Comparison of ENCODE assay signal across 8 cellular contexts in genomic region chrX:132022115-132022862, GRCh38. TPM values are rescaled to one million over a fixed set of nuclear protein-coding genes. Genes with fewer than 3 reads are reported as not detected.
DNase-seq lines count a peak whose midpoint lies in the region; ATAC-seq and TF ChIP-seq lines count a peak whose summit lies in the region.

No MANE protein-coding gene starts in this region.

- TF ChIP-seq CTCF in OCI-LY7 (conservative IDR thresholded peaks at IDR 0.05; ENCODE audit: low read length) (peak; percentile 78), chondrocyte (IDR thresholded peaks at IDR 0.05) (peak; percentile 76)

- no peaks in the 10 kb centered on the region for H3K27me3 ChIP-seq in mucosa of stomach (ENCODE audit: control insufficient read depth, insufficient read depth, low read length)

- H3K4me1 Mint-ChIP-seq in chondrocyte (ENCODE audit: low read depth), result peaks cover 23% of the 10 kb centered on the region

- H3K79me2 ChIP-seq in OCI-LY7 (ENCODE audit: insufficient read depth, low read depth, low read length), result peaks cover 37% of the 10 kb centered on the region

- peaks cover 12% of the 10 kb centered on the region; the same call in 1 of the 2 replicates for H4K20me1 ChIP-seq in OCI-LY7 (ENCODE audit: insufficient read depth, low read length)

- H3K9me3 ChIP-seq in OCI-LY7 (ENCODE audit: low read length) (no peaks in the 10 kb centered on the region), mucosa of stomach (ENCODE audit: control insufficient read depth, low read length) (no peaks in the 10 kb centered on the region)

- no peaks in the 10 kb centered on the region for H3K27me3 Mint-ChIP-seq in chondrocyte (ENCODE audit: low read depth)

- no peaks in the 10 kb centered on the region for H3K9me3 Mint-ChIP-seq in chondrocyte (ENCODE audit: low read depth)

- DNase-seq in DMS114 treated with DMSO at 0.1 percent for 48 hours (lab: John Stamatoyannopoulos, UW; ENCODE audit: unreplicated experiment), result peak; percentile 39
- DNase-seq in OCI-LY7 (ENCODE audit: low spot score), result peak; percentile 31
- peak; percentile 74 for DNase-seq in chondrocyte (ENCODE audit: low spot score)
- DNase-seq in AG08395 (ENCODE audit: low spot score), result no peak

- BruUV-seq in OCI-LY7 (replicated peaks; lab: Mats Ljungman, UMichigan), result TSS peak; percentile 58

- peak overlapping the region; percentile 93 for H3K4me2 ChIP-seq in OCI-LY7 (ENCODE audit: low read length)

- no peaks in the 10 kb centered on the region for H3K36me3 Mint-ChIP-seq in chondrocyte (ENCODE audit: low read depth)

- CTCF ChIA-PET in OCI-LY7 (lab: Charles Lee; ENCODE audit: unreplicated experiment), result no interaction called here

- no peak overlapping the region for H3K27ac Mint-ChIP-seq in chondrocyte (ENCODE audit: unreplicated experiment)

- ATAC-seq in GM21737 (IDR thresholded peaks at IDR 0.05; ENCODE audit: unreplicated experiment) (peak; percentile 19), GM19324 (IDR thresholded peaks at IDR 0.05; ENCODE audit: low FRiP score, unreplicated experiment) (no peak), HG02763 (IDR thresholded peaks at IDR 0.05; ENCODE audit: unreplicated experiment) (no peak)

- H3K9me2 ChIP-seq in OCI-LY7 (ENCODE audit: insufficient read depth, low read length), result no peaks in the 10 kb centered on the region

- peak overlapping the region; percentile 83; the same call in 1 of the 2 replicates for H2AFZ ChIP-seq in OCI-LY7 (ENCODE audit: low read length)

- H3K36me3 ChIP-seq in OCI-LY7 (ENCODE audit: insufficient read depth, low read length) (peaks cover 2% of the 10 kb centered on the region; the same call in 1 of the 2 replicates), mucosa of stomach (ENCODE audit: control insufficient read depth, insufficient read depth, low read length) (no peaks in the 10 kb centered on the region)

- H3K27ac ChIP-seq in OCI-LY7 (ENCODE audit: low read depth, low read length, poor library complexity, severe bottlenecking), result peak overlapping the region; percentile 84

- intact Hi-C loops in OCI-LY7 (cut with micrococcal nuclease; ENCODE audit: unreplicated experiment), result loop anchor here (1.0 to 5.0 kb wide), 3 partner anchors 35 to 197 kb away; partner anchors contain the start of gene RAP2C

- H3K4me3 ChIP-seq in OCI-LY7 (ENCODE audit: low read depth, low read length, poor library complexity, severe bottlenecking) (peak overlapping the region; percentile 98), mucosa of stomach (ENCODE audit: low read length) (no peak overlapping the region)

- H3K9ac ChIP-seq in mucosa of stomach (ENCODE audit: low read length), result peak overlapping the region; percentile 81

- POLR2A ChIA-PET in OCI-LY7 (lab: Charles Lee), result no interaction called here

- peak overlapping the region; percentile 92 for H3K4me3 Mint-ChIP-seq in chondrocyte (ENCODE audit: unreplicated experiment)

- H3K4me1 ChIP-seq in OCI-LY7 (ENCODE audit: insufficient read depth, low read length, poor library complexity, severe bottlenecking), result peaks cover 30% of the 10 kb centered on the region
- no peaks in the 10 kb centered on the region for H3K4me1 ChIP-seq in mucosa of stomach (ENCODE audit: control insufficient read depth, insufficient read depth, low read length)

RNA-seq across cellular contexts. Expression of gene STK26, which starts 0.8 kb away (rescaled TPM):
- 25.4 and 28.8 TPM in 2 replicates for total RNA-seq in OCI-LY7 (2014; rRNA removed; shearing (Covaris generic))
- total RNA-seq in OCI-LY7 (2022) (28.6 and 30.9 TPM in 2 replicates), chondrocyte (17.9 to 20.5 TPM (median 20.2 TPM) in 3 replicates)
